Comparison of ENCODE assay signal across 8 cellular contexts in the genomic region with DNA sequence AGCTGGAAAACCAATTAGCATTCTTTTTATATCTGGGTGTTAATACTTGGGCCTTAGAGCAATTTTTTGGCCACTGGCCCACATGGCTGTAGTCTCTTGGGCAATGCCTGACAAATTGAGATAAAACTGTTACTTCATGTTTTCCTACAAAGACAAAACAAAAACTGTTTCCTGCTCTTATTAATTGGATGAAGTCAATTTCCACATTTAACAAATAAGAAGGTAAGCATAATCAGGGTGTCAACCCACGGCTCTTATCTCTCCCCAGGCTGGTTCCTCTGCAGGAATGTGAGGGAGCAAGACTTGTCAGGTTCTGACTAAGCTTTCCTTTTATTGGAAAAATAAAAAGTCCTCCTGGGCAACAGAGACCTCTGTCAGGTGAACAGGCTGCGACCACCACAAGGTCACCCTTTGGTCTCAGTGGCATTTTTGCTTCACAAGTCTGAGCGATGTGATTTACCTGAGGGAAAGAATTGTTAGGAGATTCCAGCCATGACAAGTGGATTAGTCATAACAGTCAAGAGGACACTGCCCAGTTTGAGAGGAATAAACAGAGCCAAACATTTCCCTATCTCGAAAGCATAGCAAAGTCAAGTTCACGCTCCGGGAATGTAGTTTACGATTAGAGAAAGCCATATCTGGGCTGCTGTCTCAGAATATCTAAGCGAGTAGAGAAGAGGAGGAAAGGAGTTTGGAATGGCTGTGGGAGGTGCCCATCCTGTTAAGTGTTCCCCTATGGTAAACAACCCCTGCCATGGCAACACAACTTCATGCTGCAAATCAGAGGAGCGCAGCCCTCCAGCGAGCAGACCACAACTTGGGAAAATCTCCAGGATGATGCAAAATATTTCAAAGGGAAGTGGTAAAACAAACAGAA.
DNase-seq lines count a peak whose midpoint lies in the region; ATAC-seq, FAIRE-seq and TF ChIP-seq lines count a peak whose summit lies in the region.

No MANE protein-coding gene starts in this region.

- DNase-seq in body of pancreas (peak; percentile 72 to 83 (median 78)), kidney (peak; percentile 75), thoracic aorta (ENCODE audit: low spot score) (peak; percentile 36)
- no peak for DNase-seq in stimulated activated CD4-positive, alpha-beta T cell treated with anti-CD3 and anti-CD28 coated beads, Interleukin-1b, Interleukin-23, amount 100 ng/mL, for 48 hours
- DNase-seq in stimulated activated naive CD4-positive, alpha-beta T cell treated with Interleukin-2 at 50 U/mL for 16 hours (lab: John Stamatoyannopoulos, UW) = no peak

- TF ChIP-seq CTCF in body of pancreas (IDR thresholded peaks at IDR 0.05) = no peak
- no peak for TF ChIP-seq CTCF in kidney (IDR thresholded peaks at IDR 0.05; ENCODE audit: borderline replicate concordance, extremely low read depth, insufficient read depth)
- no peak for TF ChIP-seq CTCF in thoracic aorta (IDR thresholded peaks at IDR 0.05)

- H3K27me3 ChIP-seq in HUES64 (ENCODE audit: insufficient read depth, low read length) (no peaks in the 10 kb centered on the region), body of pancreas (no peaks in the 10 kb centered on the region), thoracic aorta (replicated peaks; ENCODE audit: insufficient read depth) (no peaks in the 10 kb centered on the region)

- H3K9ac ChIP-seq in HUES64 (ENCODE audit: low read depth, low read length) (peak overlapping the region; percentile 47; the same call in 1 of the 2 replicates), kidney (ENCODE audit: low read length in 2 of 2) (no peak overlapping the region)

- TF ChIP-seq POLR2A in body of pancreas (IDR thresholded peaks at IDR 0.05) = no peak

- H3K9me3 ChIP-seq in HUES64 (ENCODE audit: insufficient read depth, low read depth, low read length) (no peaks in the 10 kb centered on the region), body of pancreas (no peaks in the 10 kb centered on the region), kidney (ENCODE audit: control insufficient read depth in 1 of 2, low read length in 2 of 2) (no peaks in the 10 kb centered on the region), thoracic aorta (no peaks in the 10 kb centered on the region)

- ATAC-seq in body of pancreas (peak; percentile 76), thoracic aorta (ENCODE audit: insufficient number of reproducible peaks, low FRiP score, low read depth) (peak; percentile 67), HG03159 (IDR thresholded peaks at IDR 0.05; ENCODE audit: unreplicated experiment) (no peak), HG02763 (IDR thresholded peaks at IDR 0.05; ENCODE audit: unreplicated experiment) (no peak)

- no peaks in the 10 kb centered on the region for H3K36me3 ChIP-seq in HUES64 (ENCODE audit: insufficient read depth, low read length)
- H3K36me3 ChIP-seq in body of pancreas (replicated peaks in 1 of 2; ENCODE audit: insufficient read depth in 1 of 2, low read depth in 2 of 2) = no peaks in the 10 kb centered on the region
- no peaks in the 10 kb centered on the region for H3K36me3 ChIP-seq in kidney (ENCODE audit: control insufficient read depth in 1 of 2, insufficient read depth in 2 of 2, low read length in 2 of 2)
- H3K36me3 ChIP-seq in thoracic aorta = no peaks in the 10 kb centered on the region

- FAIRE-seq in kidney (lab: Jason Lieb, UNC) = no peak

- intact Hi-C loops in body of pancreas (cut with DNase I) = no loop called here
- intact Hi-C loops in kidney (cut with DNase I) = no loop called here

- H3K4me1 ChIP-seq in HUES64 (ENCODE audit: insufficient read depth, low read length) (peaks cover 24% of the 10 kb centered on the region; the same call in 1 of the 2 replicates), body of pancreas (peaks cover 46% of the 10 kb centered on the region), kidney (ENCODE audit: control insufficient read depth in 1 of 2, insufficient read depth in 1 of 2, low read depth in 1 of 2, low read length in 2 of 2) (peaks cover 0 to 2% of the 10 kb centered on the region in 2 donors), thoracic aorta (ENCODE audit: control insufficient read depth in 1 of 2, low read depth in 2 of 2) (peaks cover 37 to 56% of the 10 kb centered on the region in 2 donors)

- 66% methylated on average over 10 of the region's 10 CpGs for WGBS in HUES64
- WGBS in body of pancreas, 2 donors = 7 to 13% methylated on average over 10 of the region's 10 CpGs

- H3K27ac ChIP-seq in HUES64 (ENCODE audit: low read depth, low read length) (no peak overlapping the region), body of pancreas (peak overlapping the region; percentile 51 to 84 (median 80)), kidney (ENCODE audit: low read depth in 2 of 2, low read length in 2 of 2) (peak overlapping the region; percentile 13 to 60), thoracic aorta (peak overlapping the region; percentile 79 to 85)

- H3K4me3 ChIP-seq in HUES64 (ENCODE audit: low read length) = no peak overlapping the region; the same call in 1 of the 2 replicates
- H3K4me3 ChIP-seq in body of pancreas = no peak overlapping the region
- no peak overlapping the region for H3K4me3 ChIP-seq in kidney (ENCODE audit: low read length in 2 of 2)
- peak overlapping the region; percentile 60 for H3K4me3 ChIP-seq in thoracic aorta

Comparison
In these comparisons a context has a peak if more than half of its experiments do, and no peak if none do; other contexts are left out.
1. ATAC-seq: peak in body of pancreas (single experiment) and thoracic aorta (single experiment); none in HG03159 (single experiment) and HG02763 (single experiment).
2. DNase-seq: peak in body of pancreas (4 of 4), kidney (single experiment) and thoracic aorta (single experiment); none in stimulated activated CD4-positive, alpha-beta T cell treated with anti-CD3 and anti-CD28 coated beads, Interleukin-1b, Interleukin-23, amount 100 ng/mL, for 48 hours (single experiment) and stimulated activated naive CD4-positive, alpha-beta T cell treated with Interleukin-2 at 50 U/mL for 16 hours (single experiment).